In genomic region chr22:49911881-49912625, GRCh38 we compare ENCODE assay signal across 27 cellular contexts.
"Had no signal": no experiment of that assay in that cellular context is flagged by ENCODE, and none has a peak within 500 bp of the region (broad histone marks: within the 10 kb centered on the region; RNA-seq: fewer than 3 reads in every experiment).

No MANE protein-coding gene starts in this region.

- ATAC-seq: activated T-cell treated with anti-CD3 and anti-CD28 coated beads, Interleukin-2, amount 50 U/mL, for 4 hours; activated T-helper 17 cell treated with anti-CD3 and anti-CD28 coated beads, Interleukin-2, amount 50 U/mL, for 72 hours; body of pancreas; foreskin keratinocyte; gastroesophageal sphincter; WTC11 had no signal

- H3K27me3 ChIP-seq: body of pancreas, colonic mucosa, dorsolateral prefrontal cortex, esophagus muscularis mucosa, foreskin keratinocyte, gastroesophageal sphincter had no signal

- H3K27ac Mint-ChIP-seq: activated CD4-positive, alpha-beta memory T cell treated with anti-CD3 and anti-CD28 coated beads, Interleukin-2, amount 10 ng/mL, durations not matched to agents 7 days and 5 days; activated CD4-positive, alpha-beta T cell treated with anti-CD3 and anti-CD28 coated beads, Interleukin-2, amount 10 ng/mL, durations not matched to agents 7 days and 5 days; activated naive CD8-positive, alpha-beta T cell; activated T-helper 17 cell treated with anti-CD3 and anti-CD28 coated beads, Interleukin-2, amount 50 U/mL, for 72 hours; endodermal cell; WTC11 had no signal

- DNase-seq: activated CD4-positive, alpha-beta memory T cell treated with anti-CD3 and anti-CD28 coated beads, Interleukin-2, amount 10 ng/mL, durations not matched to agents 7 days and 5 days; activated CD4-positive, alpha-beta T cell treated with anti-CD3 and anti-CD28 coated beads for 1 hour; activated CD4-positive, alpha-beta T cell treated with anti-CD3 and anti-CD28 coated beads for 4 hours; activated CD4-positive, alpha-beta T cell treated with anti-CD3 and anti-CD28 coated beads, Interleukin-2, amount 10 ng/mL, durations not matched to agents 7 days and 5 days; activated CD4-positive, alpha-beta T cell treated with anti-CD3 and anti-CD28 coated beads, Interleukin-2, amount 50 U/mL, for 4 hours; activated effector memory CD4-positive, alpha-beta T cell treated with Interleukin-2 at 50 U/mL for 16 hours; activated gamma-delta T cell treated with Interleukin-2 at 50 U/mL for 16 hours; activated naive CD4-positive, alpha-beta T cell treated with anti-CD3 and anti-CD28 coated beads, Interleukin-2, amount 50 U/mL, for 16 hours; activated naive CD4-positive, alpha-beta T cell treated with Interleukin-2 at 50 U/mL for 16 hours; activated T-cell treated with anti-CD3 and anti-CD28 coated beads, Interleukin-2, amount 50 U/mL, for 4 hours; amniotic stem cell; anterior cingulate cortex; body of pancreas; caudate nucleus; colonic mucosa; dorsolateral prefrontal cortex; effector memory CD4-positive, alpha-beta T cell; endodermal cell; erythroblast; foreskin keratinocyte; T-helper 2 cell had no signal

- H3K4me1 Mint-ChIP-seq: activated T-helper 17 cell treated with anti-CD3 and anti-CD28 coated beads, Interleukin-2, amount 50 U/mL, for 72 hours; WTC11 had no signal

- H3K4me3 Mint-ChIP-seq: activated CD4-positive, alpha-beta memory T cell treated with anti-CD3 and anti-CD28 coated beads, Interleukin-2, amount 10 ng/mL, durations not matched to agents 7 days and 5 days; activated CD4-positive, alpha-beta T cell treated with anti-CD3 and anti-CD28 coated beads, Interleukin-2, amount 10 ng/mL, durations not matched to agents 7 days and 5 days; activated naive CD8-positive, alpha-beta T cell; activated T-cell treated with anti-CD3 and anti-CD28 coated beads, Interleukin-2, amount 50 U/mL, for 4 hours; activated T-helper 17 cell treated with anti-CD3 and anti-CD28 coated beads, Interleukin-2, amount 50 U/mL, for 72 hours; endodermal cell; WTC11 had no signal

- H3K4me3 ChIP-seq: body of pancreas, colonic mucosa, dorsolateral prefrontal cortex, esophagus muscularis mucosa, gastroesophageal sphincter had no signal

- H3K9me3 Mint-ChIP-seq: activated CD4-positive, alpha-beta memory T cell treated with anti-CD3 and anti-CD28 coated beads, Interleukin-2, amount 10 ng/mL, durations not matched to agents 7 days and 5 days; activated CD4-positive, alpha-beta T cell treated with anti-CD3 and anti-CD28 coated beads, Interleukin-2, amount 10 ng/mL, durations not matched to agents 7 days and 5 days; activated T-cell treated with anti-CD3 and anti-CD28 coated beads, Interleukin-2, amount 50 U/mL, for 4 hours; activated T-helper 17 cell treated with anti-CD3 and anti-CD28 coated beads, Interleukin-2, amount 50 U/mL, for 72 hours; endodermal cell; WTC11 had no signal

- H3K27me3 Mint-ChIP-seq: activated CD4-positive, alpha-beta memory T cell treated with anti-CD3 and anti-CD28 coated beads, Interleukin-2, amount 10 ng/mL, durations not matched to agents 7 days and 5 days; activated CD4-positive, alpha-beta T cell treated with anti-CD3 and anti-CD28 coated beads, Interleukin-2, amount 10 ng/mL, durations not matched to agents 7 days and 5 days; activated naive CD8-positive, alpha-beta T cell; activated T-helper 17 cell treated with anti-CD3 and anti-CD28 coated beads, Interleukin-2, amount 50 U/mL, for 72 hours had no signal

- H3K4me1 ChIP-seq: colonic mucosa, foreskin keratinocyte had no signal

- H3K27ac ChIP-seq: body of pancreas, colonic mucosa, dorsolateral prefrontal cortex, esophagus muscularis mucosa, foreskin keratinocyte, gastroesophageal sphincter, VCaP had no signal

- H3K9me3 ChIP-seq: body of pancreas, colonic mucosa, esophagus muscularis mucosa, gastroesophageal sphincter had no signal

- H3K36me3 ChIP-seq: colonic mucosa had no signal
